In genomic region chr1:212098340-212098739, GRCh38 we compare ENCODE assay signal across 17 cellular contexts.
DNase-seq lines count a peak whose midpoint lies in the region; ATAC-seq and TF ChIP-seq lines count a peak whose summit lies in the region.
"Had no signal": no experiment of that assay in that cellular context is flagged by ENCODE, and none has a peak within 500 bp of the region (broad histone marks: within the 10 kb centered on the region; RNA-seq: fewer than 3 reads in every experiment).

No MANE protein-coding gene starts in this region.

- ATAC-seq in GM23338 = peak; percentile 77
- ATAC-seq in WTC11 = peak; percentile 78
- ATAC-seq: HCT116 had no signal

- H3K9me2 ChIP-seq in GM23338 (ENCODE audit: insufficient read depth) = no peaks in the 10 kb centered on the region

- POLR2A ChIA-PET in WTC11 (lab: Charles Lee) = no interaction called here

- H3K27ac Mint-ChIP-seq in GM23338 (peak overlapping the region; percentile 53; the same call in 1 of the 2 replicates), WTC11 (peak overlapping the region; percentile 28; the same call in 1 of the 2 replicates)

- H3K36me3 Mint-ChIP-seq in GM23338 (ENCODE audit: low read depth) (peaks cover 60% of the 10 kb centered on the region), WTC11 (peaks cover 42% of the 10 kb centered on the region)

- no peak overlapping the region for H3K4me3 Mint-ChIP-seq in GM23338
- no peak overlapping the region for H3K4me3 Mint-ChIP-seq in WTC11

- TF ChIP-seq CTCF in GM23338 (conservative IDR thresholded peaks at IDR 0.05; ENCODE audit: low read depth in 2 of 2) (0 out of 4 replicates have a peak, but pooled peaks of 1 of the 2 experiments have one; percentile 7), WTC11 (IDR thresholded peaks at IDR 0.05) (no peak), WERI-Rb-1 (IDR thresholded peaks at IDR 0.05; ENCODE audit: low read depth, low read length) (no peak), adrenal gland (IDR thresholded peaks at IDR 0.05) (no peak)

- TF ChIP-seq POLR2A in adrenal gland (IDR thresholded peaks at IDR 0.05) = no peak

- H3F3A ChIP-seq in GM23338 (replicated peaks; ENCODE audit: low read depth) = no peaks in the 10 kb centered on the region

- no peak overlapping the region for H3K4me2 ChIP-seq in GM23338

- H3K4me3 ChIP-seq in GM23338 = no peak overlapping the region
- no peak overlapping the region for H3K4me3 ChIP-seq in WERI-Rb-1 (ENCODE audit: low read depth, low read length)
- no peak overlapping the region for H3K4me3 ChIP-seq in adrenal gland

- H3K4me1 Mint-ChIP-seq in GM23338 (peaks cover 44% of the 10 kb centered on the region; the same call in 2 of the 3 replicates), WTC11 (peaks cover 37% of the 10 kb centered on the region)

- H3K27me3 ChIP-seq in GM23338 (ENCODE audit: insufficient read depth) (no peaks in the 10 kb centered on the region), WERI-Rb-1 (ENCODE audit: insufficient read depth, low read depth, severe bottlenecking) (no peaks in the 10 kb centered on the region), adrenal gland (no peaks in the 10 kb centered on the region)

- H3K9me3 Mint-ChIP-seq in GM23338 (no peaks in the 10 kb centered on the region), WTC11 (no peaks in the 10 kb centered on the region)

- DNase-seq in DMS 273 (lab: John Stamatoyannopoulos, UW; ENCODE audit: unreplicated experiment) (peak; percentile 7), DMS 273 treated with DMSO at 0.1 percent for 48 hours (lab: John Stamatoyannopoulos, UW) (no peak), GM23338 (ENCODE audit: low spot score) (peak; percentile 30), WTC11 (ENCODE audit: low spot score) (no peak), left kidney (ENCODE audit: low read depth, low spot score) (peak; percentile 12), SIG-M5 (lab: John Stamatoyannopoulos, UW) (no peak), WERI-Rb-1 (no peak), adrenal gland (no peak)
- DNase-seq: C1 segment of cervical spinal cord; COR-L47; NCI-H1092 treated with DMSO at 0.1 percent for 48 hours; NCI-H187; NCI-H524; NK-92 treated with Interleukin-12 subunit alpha and Interleukin-12 subunit beta, amount 100 ng/mL, for 24 hours had no signal

- no peak overlapping the region for H2AFZ ChIP-seq in GM23338

- H3K27me3 Mint-ChIP-seq in GM23338 (ENCODE audit: insufficient read depth, low read depth, poor library complexity) (peaks cover 7% of the 10 kb centered on the region), WTC11 (ENCODE audit: low read depth) (no peaks in the 10 kb centered on the region)

- H3K79me2 ChIP-seq in GM23338 (replicated peaks; ENCODE audit: insufficient read depth) = peaks cover 47% of the 10 kb centered on the region

- H3K9me3 ChIP-seq in WERI-Rb-1 (ENCODE audit: severe bottlenecking) (no peaks in the 10 kb centered on the region), adrenal gland (replicated peaks in 1 of 3) (no peaks in the 10 kb centered on the region)

- peaks cover 23% of the 10 kb centered on the region for H4K20me1 ChIP-seq in GM23338 (replicated peaks; ENCODE audit: insufficient read depth)

- H3K27ac ChIP-seq in GM23338 (ENCODE audit: low read depth) = no peak overlapping the region
- H3K27ac ChIP-seq in WERI-Rb-1 = no peak overlapping the region
- H3K27ac ChIP-seq in adrenal gland = no peak overlapping the region
- H3K27ac ChIP-seq: 22Rv1, RWPE1 had no signal

- CTCF ChIA-PET in WTC11 (lab: Charles Lee) = interaction anchor here (1.1 to 2.6 kb wide), 4 partner anchors 28 to 278 kb away, joined by 3 to 8 read pairs (median 4); partner anchors contain the start of genes DTL and INTS7

- H3K4me1 ChIP-seq in GM23338 (ENCODE audit: insufficient read depth) (peaks cover 14% of the 10 kb centered on the region; the same call in 1 of the 2 replicates), adrenal gland (replicated peaks in 1 of 2) (no peaks in the 10 kb centered on the region)

- WGBS in adrenal gland, 4 donors = 91 to 97% (median 96%) methylated on average over 9 of the region's 9 CpGs

- peaks cover 3% of the 10 kb centered on the region; the same call in 1 of the 2 replicates for H3K36me3 ChIP-seq in GM23338 (ENCODE audit: insufficient read depth)
- H3K36me3 ChIP-seq in WERI-Rb-1 = peaks cover 80% of the 10 kb centered on the region
- no peaks in the 10 kb centered on the region for H3K36me3 ChIP-seq in adrenal gland (replicated peaks in 1 of 2)

- intact Hi-C loops in adrenal gland (cut with DNase I) = no loop called here

TF ChIP-seq in GM23338, 12 proteins besides CTCF, POLR2A, EP300 and RAD21 (continues in another document):
- TF ChIP-seq REST (IDR thresholded peaks at IDR 0.05; ENCODE audit: unreplicated experiment) = no peak
- no peak for TF ChIP-seq ETS1 (IDR thresholded peaks at IDR 0.05)
- no peak for TF ChIP-seq STAT1 (IDR thresholded peaks at IDR 0.05; ENCODE audit: unreplicated experiment)
- no peak for TF ChIP-seq CREB1 (CRISPR knock-in tag; IDR thresholded peaks at IDR 0.05; ENCODE audit: low read depth)
- no peak for TF ChIP-seq ZNF331 (CRISPR knock-in tag; IDR thresholded peaks at IDR 0.05; ENCODE audit: low read depth)

TF ChIP-seq in WTC11, 78 proteins besides CTCF, POLR2A, EP300 and RAD21:
- TF ChIP-seq FOXP1 (CRISPR knock-in tag; IDR thresholded peaks at IDR 0.05; ENCODE audit: borderline replicate concordance) (no peak), ZBTB43 (CRISPR knock-in tag; IDR thresholded peaks at IDR 0.05) (no peak), NR3C1 (CRISPR knock-in tag; conservative IDR thresholded peaks at IDR 0.05; ENCODE audit: low read depth) (no peak), PRDM15 (CRISPR knock-in tag; IDR thresholded peaks at IDR 0.05) (no peak), RORB (CRISPR knock-in tag; IDR thresholded peaks at IDR 0.05) (no peak), ZNF317 (CRISPR knock-in tag; IDR thresholded peaks at IDR 0.05; ENCODE audit: borderline replicate concordance, low read depth) (0 out of 2 replicates have a peak, but pooled peaks have one; percentile 43), GRHL2 (CRISPR knock-in tag; IDR thresholded peaks at IDR 0.05; ENCODE audit: insufficient replicate concordance, severe bottlenecking) (no peak)

Comparison
In these comparisons a context has a peak if more than half of its experiments do, and no peak if none do; other contexts are left out.
1. DNase-seq: peak in DMS 273 (single experiment), GM23338 (single experiment) and left kidney (single experiment); none in DMS 273 treated with DMSO at 0.1 percent for 48 hours (single experiment), WTC11 (single experiment), SIG-M5 (single experiment), WERI-Rb-1 (single experiment) and adrenal gland (0 of 7).